ENCODE assay signal across 23 cellular contexts in genomic region chr9:105373723-105374122, GRCh38.
"Had no signal": no experiment of that assay in that cellular context is flagged by ENCODE, and none has a peak within 500 bp of the region (broad histone marks: within the 10 kb centered on the region; RNA-seq: fewer than 3 reads in every experiment).

No MANE protein-coding gene starts in this region.

- H3K4me1 ChIP-seq: Peyer's patch, SJSA1 had no signal

- H3K27ac ChIP-seq: brain microvascular endothelial cell, coronary artery, KMS-11, Peyer's patch, SJSA1 had no signal

- H3K4me3 ChIP-seq: coronary artery, Peyer's patch, SJSA1 had no signal

- H3K9me3 Mint-ChIP-seq: activated B cell treated with CpG ODN at 0.5 μM for 24 hours; activated CD4-positive, alpha-beta T cell treated with anti-CD3 and anti-CD28 coated beads, Interleukin-2, amount 10 ng/mL, durations not matched to agents 24 days and 14 days; activated naive CD4-positive, alpha-beta T cell treated with anti-CD3 and anti-CD28 coated beads for 36 hours; activated naive CD8-positive, alpha-beta T cell treated with anti-CD3 and anti-CD28 coated beads for 36 hours; activated T-cell treated with anti-CD3 and anti-CD28 coated beads, Interleukin-2, amount 50 U/mL, for 24 hours; activated T-helper 1 cell treated with anti-CD3 and anti-CD28 coated beads, Interleukin-12 subunit alpha, Interleukin-12 subunit beta, Interleukin-2, Interleukin-4 antibody, amounts not matched to agents 30 ng/mL and 10 ng/mL and 1 ng/mL, durations not matched to agents 14 hours and 24 hours and 36 hours; T-helper 1 cell treated with Interleukin-12 subunit alpha and Interleukin-12 subunit beta and Interleukin-4 antibody, amounts not matched to agents 30 μg/mL and 1 μg/mL, for 36 hours had no signal

- H3K27me3 ChIP-seq: brain microvascular endothelial cell, Peyer's patch, SJSA1 had no signal

- H3K4me3 Mint-ChIP-seq: activated B cell treated with CpG ODN at 0.5 μM for 24 hours; activated CD4-positive, alpha-beta T cell treated with anti-CD3 and anti-CD28 coated beads, Interleukin-2, amount 10 ng/mL, durations not matched to agents 24 days and 14 days; activated CD8-positive, alpha-beta memory T cell treated with anti-CD3 and anti-CD28 coated beads, Interleukin-2, amount 10 ng/mL, durations not matched to agents 7 days and 5 days; activated naive CD4-positive, alpha-beta T cell treated with anti-CD3 and anti-CD28 coated beads for 36 hours; activated naive CD8-positive, alpha-beta T cell treated with anti-CD3 and anti-CD28 coated beads for 36 hours; activated T-cell treated with anti-CD3 and anti-CD28 coated beads, Interleukin-2, amount 50 U/mL, for 24 hours; activated T-helper 1 cell treated with anti-CD3 and anti-CD28 coated beads, Interleukin-12 subunit alpha, Interleukin-12 subunit beta, Interleukin-2, Interleukin-4 antibody, amounts not matched to agents 30 ng/mL and 10 ng/mL and 1 ng/mL, durations not matched to agents 14 hours and 24 hours and 36 hours; T-helper 1 cell treated with Interleukin-12 subunit alpha and Interleukin-12 subunit beta and Interleukin-4 antibody, amounts not matched to agents 30 μg/mL and 1 μg/mL, for 36 hours had no signal

- DNase-seq: activated B cell treated with CpG ODN at 0.5 μM for 24 hours; activated CD4-positive, alpha-beta T cell treated with anti-CD3 and anti-CD28 coated beads for 1 hour; activated CD4-positive, alpha-beta T cell treated with anti-CD3 and anti-CD28 coated beads, Interleukin-2, amount 10 ng/mL, durations not matched to agents 24 days and 14 days; activated CD4-positive, alpha-beta T cell treated with anti-CD3 and anti-CD28 coated beads, Interleukin-2, amount 50 U/mL, for 48 hours; activated CD8-positive, alpha-beta memory T cell treated with anti-CD3 and anti-CD28 coated beads, Interleukin-2, amount 10 ng/mL, durations not matched to agents 7 days and 5 days; activated effector memory CD4-positive, alpha-beta T cell treated with Interleukin-2 at 50 U/mL for 16 hours; activated naive CD4-positive, alpha-beta T cell treated with anti-CD3 and anti-CD28 coated beads for 36 hours; activated naive CD8-positive, alpha-beta T cell treated with anti-CD3 and anti-CD28 coated beads for 36 hours; activated T-cell treated with anti-CD3 and anti-CD28 coated beads, Interleukin-2, amount 50 U/mL, for 24 hours; brain microvascular endothelial cell; caudate nucleus; NCI-H1092 treated with DMSO at 0.1 percent for 48 hours; NCI-H1417 treated with DMSO at 0.1 percent for 48 hours; NCI-H1694 treated with DMSO at 0.1 percent for 48 hours; NCI-H2029 treated with DMSO at 0.1 percent for 48 hours; NCI-H510A treated with DMSO at 0.1 percent for 48 hours; Peyer's patch; SHP77 had no signal

- H3K27me3 Mint-ChIP-seq: activated B cell treated with CpG ODN at 0.5 μM for 24 hours; activated CD4-positive, alpha-beta T cell treated with anti-CD3 and anti-CD28 coated beads, Interleukin-2, amount 10 ng/mL, durations not matched to agents 24 days and 14 days; activated CD8-positive, alpha-beta memory T cell treated with anti-CD3 and anti-CD28 coated beads, Interleukin-2, amount 10 ng/mL, durations not matched to agents 7 days and 5 days; activated naive CD8-positive, alpha-beta T cell treated with anti-CD3 and anti-CD28 coated beads for 36 hours; activated T-cell treated with anti-CD3 and anti-CD28 coated beads, Interleukin-2, amount 50 U/mL, for 24 hours had no signal

- H3K27ac Mint-ChIP-seq: activated B cell treated with CpG ODN at 0.5 μM for 24 hours; activated CD4-positive, alpha-beta T cell treated with anti-CD3 and anti-CD28 coated beads, Interleukin-2, amount 10 ng/mL, durations not matched to agents 24 days and 14 days; activated CD8-positive, alpha-beta memory T cell treated with anti-CD3 and anti-CD28 coated beads, Interleukin-2, amount 10 ng/mL, durations not matched to agents 7 days and 5 days; activated naive CD4-positive, alpha-beta T cell treated with anti-CD3 and anti-CD28 coated beads for 36 hours; activated naive CD8-positive, alpha-beta T cell treated with anti-CD3 and anti-CD28 coated beads for 36 hours; activated T-cell treated with anti-CD3 and anti-CD28 coated beads, Interleukin-2, amount 50 U/mL, for 24 hours; activated T-helper 1 cell treated with anti-CD3 and anti-CD28 coated beads, Interleukin-12 subunit alpha, Interleukin-12 subunit beta, Interleukin-2, Interleukin-4 antibody, amounts not matched to agents 30 ng/mL and 10 ng/mL and 1 ng/mL, durations not matched to agents 14 hours and 24 hours and 36 hours; T-helper 1 cell treated with Interleukin-12 subunit alpha and Interleukin-12 subunit beta and Interleukin-4 antibody, amounts not matched to agents 30 μg/mL and 1 μg/mL, for 36 hours had no signal

- H3K4me1 Mint-ChIP-seq: activated B cell treated with CpG ODN at 0.5 μM for 24 hours; activated naive CD8-positive, alpha-beta T cell treated with anti-CD3 and anti-CD28 coated beads for 36 hours had no signal

- H3K36me3 Mint-ChIP-seq: activated CD8-positive, alpha-beta memory T cell treated with anti-CD3 and anti-CD28 coated beads, Interleukin-2, amount 10 ng/mL, durations not matched to agents 7 days and 5 days had no signal

- ATAC-seq: activated CD8-positive, alpha-beta memory T cell treated with anti-CD3 and anti-CD28 coated beads, Interleukin-2, amount 10 ng/mL, durations not matched to agents 7 days and 5 days had no signal

- H3K9me3 ChIP-seq: Peyer's patch, SJSA1 had no signal
